Comparison of ENCODE assay signal across 1 cellular context in the genomic region with DNA sequence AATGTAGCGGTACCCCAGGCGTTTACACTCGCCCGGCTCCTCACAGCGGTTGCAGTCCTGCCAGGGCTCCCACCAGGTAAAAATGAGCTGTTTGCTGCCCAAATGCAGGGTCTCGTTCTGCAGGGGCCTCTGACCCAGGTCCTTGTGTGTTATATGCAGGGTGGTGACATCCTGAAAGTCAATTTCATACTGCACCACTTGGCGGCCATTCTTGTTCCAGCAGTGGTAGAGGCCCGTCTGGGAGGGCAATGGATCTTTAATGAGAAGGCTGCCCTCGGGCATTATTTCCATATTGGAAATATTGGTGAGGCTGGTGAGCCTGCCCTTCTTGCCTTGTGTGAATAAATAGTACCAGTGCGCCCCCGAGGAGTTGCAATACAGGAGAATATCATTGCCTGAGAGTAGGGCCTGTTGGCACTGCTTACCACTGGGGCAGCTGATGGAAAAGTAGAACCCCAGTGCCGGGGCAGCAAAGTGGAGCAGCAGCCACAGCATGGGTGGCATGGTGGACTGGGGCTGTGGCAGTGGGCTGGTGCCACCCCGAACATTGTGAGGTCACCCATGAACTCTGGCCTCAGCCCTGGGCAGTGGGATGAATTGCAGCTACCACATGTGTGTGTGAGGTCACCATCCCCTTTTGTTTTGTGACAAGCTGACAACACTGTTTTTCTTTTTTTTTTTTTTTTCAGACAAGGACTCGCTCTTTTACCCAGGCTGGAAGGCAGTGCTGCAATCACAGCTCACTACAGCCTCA.
TF ChIP-seq lines count a peak whose summit lies in the region.

TSS of gene FAM187B (minus strand) at position 563 of the 754 bp plus-strand sequence. CDS start at position 504, 59 bp downstream.

TF ChIP-seq in HEK293, 187 proteins besides CTCF, POLR2A, EP300 and RAD21 (continued from another document):
- TF ChIP-seq KLF17 (tag by site-specific recombination; IDR thresholded peaks at IDR 0.05) (no peak), ZFHX2 (tag by site-specific recombination; conservative IDR thresholded peaks at IDR 0.05) (peak; percentile 18; the same call in 1 of the 2 replicates), ZBTB49 (tag by site-specific recombination; IDR thresholded peaks at IDR 0.05; ENCODE audit: low read depth) (no peak), ZNF629 (tag by site-specific recombination; IDR thresholded peaks at IDR 0.05) (peak; percentile 53; the same call in 1 of the 2 replicates), ZNF18 (tag by site-specific recombination; IDR thresholded peaks at IDR 0.05) (no peak), ZBTB17 (tag by site-specific recombination; IDR thresholded peaks at IDR 0.05) (peak; percentile 18; the same call in 1 of the 2 replicates), ZNF248 (tag by site-specific recombination; IDR thresholded peaks at IDR 0.05) (no peak), ZBTB21 (tag by site-specific recombination; IDR thresholded peaks at IDR 0.05) (0 out of 2 replicates have a peak, but pooled peaks have one; percentile 48), TCF7L2 (IDR thresholded peaks at IDR 0.05; ENCODE audit: borderline replicate concordance, low read depth, low read length) (no peak), ZNF184 (tag by site-specific recombination; IDR thresholded peaks at IDR 0.05) (no peak), ZNF404 (tag by site-specific recombination; IDR thresholded peaks at IDR 0.05) (no peak), ZNF335 (tag by site-specific recombination; conservative IDR thresholded peaks at IDR 0.05) (0 out of 2 replicates have a peak, but pooled peaks have one; percentile 12)
- TF ChIP-seq, protein P1, sequence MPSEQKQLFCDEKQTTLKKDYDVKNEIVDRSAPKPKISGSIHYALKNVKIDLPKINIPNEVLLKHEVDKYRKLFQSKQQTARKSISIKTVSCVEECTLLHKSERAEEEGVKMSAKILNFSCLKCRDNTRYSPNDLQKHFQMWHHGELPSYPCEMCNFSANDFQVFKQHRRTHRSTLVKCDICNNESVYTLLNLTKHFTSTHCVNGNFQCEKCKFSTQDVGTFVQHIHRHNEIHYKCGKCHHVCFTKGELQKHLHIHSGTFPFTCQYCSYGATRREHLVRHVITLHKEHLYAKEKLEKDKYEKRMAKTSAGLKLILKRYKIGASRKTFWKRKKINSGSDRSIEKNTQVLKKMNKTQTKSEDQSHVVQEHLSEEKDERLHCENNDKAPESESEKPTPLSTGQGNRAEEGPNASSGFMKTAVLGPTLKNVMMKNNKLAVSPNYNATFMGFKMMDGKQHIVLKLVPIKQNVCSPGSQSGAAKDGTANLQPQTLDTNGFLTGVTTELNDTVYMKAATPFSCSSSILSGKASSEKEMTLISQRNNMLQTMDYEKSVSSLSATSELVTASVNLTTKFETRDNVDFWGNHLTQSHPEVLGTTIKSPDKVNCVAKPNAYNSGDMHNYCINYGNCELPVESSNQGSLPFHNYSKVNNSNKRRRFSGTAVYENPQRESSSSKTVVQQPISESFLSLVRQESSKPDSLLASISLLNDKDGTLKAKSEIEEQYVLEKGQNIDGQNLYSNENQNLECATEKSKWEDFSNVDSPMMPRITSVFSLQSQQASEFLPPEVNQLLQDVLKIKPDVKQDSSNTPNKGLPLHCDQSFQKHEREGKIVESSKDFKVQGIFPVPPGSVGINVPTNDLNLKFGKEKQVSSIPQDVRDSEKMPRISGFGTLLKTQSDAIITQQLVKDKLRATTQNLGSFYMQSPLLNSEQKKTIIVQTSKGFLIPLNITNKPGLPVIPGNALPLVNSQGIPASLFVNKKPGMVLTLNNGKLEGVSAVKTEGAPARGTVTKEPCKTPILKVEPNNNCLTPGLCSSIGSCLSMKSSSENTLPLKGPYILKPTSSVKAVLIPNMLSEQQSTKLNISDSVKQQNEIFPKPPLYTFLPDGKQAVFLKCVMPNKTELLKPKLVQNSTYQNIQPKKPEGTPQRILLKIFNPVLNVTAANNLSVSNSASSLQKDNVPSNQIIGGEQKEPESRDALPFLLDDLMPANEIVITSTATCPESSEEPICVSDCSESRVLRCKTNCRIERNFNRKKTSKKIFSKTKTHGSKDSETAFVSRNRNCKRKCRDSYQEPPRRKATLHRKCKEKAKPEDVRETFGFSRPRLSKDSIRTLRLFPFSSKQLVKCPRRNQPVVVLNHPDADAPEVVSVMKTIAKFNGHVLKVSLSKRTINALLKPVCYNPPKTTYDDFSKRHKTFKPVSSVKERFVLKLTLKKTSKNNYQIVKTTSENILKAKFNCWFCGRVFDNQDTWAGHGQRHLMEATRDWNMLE (tag by site-specific recombination; conservative IDR thresholded peaks at IDR 0.05; ENCODE audit: low read depth) = no peak
